Comparison of ENCODE assay signal across 20 cellular contexts in genomic region chr20:59777321-59777705, GRCh38.
DNase-seq lines count a peak whose midpoint lies in the region; ATAC-seq and TF ChIP-seq lines count a peak whose summit lies in the region.
"Had no signal": no experiment of that assay in that cellular context is flagged by ENCODE, and none has a peak within 500 bp of the region (broad histone marks: within the 10 kb centered on the region; RNA-seq: fewer than 3 reads in every experiment).

No MANE protein-coding gene starts in this region.

- no peaks in the 10 kb centered on the region for H3K27me3 ChIP-seq in Peyer's patch
- H3K27me3 ChIP-seq: BLaER1 treated with 17β-estradiol and CSF1 and Interleukin-3, amounts not matched to agents 10 nM and 100 nM had no signal

- TF ChIP-seq POLR2A in Peyer's patch (IDR thresholded peaks at IDR 0.05), result no peak

- H3K4me3 ChIP-seq in Peyer's patch, result no peak overlapping the region
- H3K4me3 ChIP-seq: A549; BLaER1 treated with 17β-estradiol and CSF1 and Interleukin-3, amounts not matched to agents 10 nM and 100 nM; GM23248; K562 had no signal

- DNase-seq in activated CD8-positive, alpha-beta memory T cell treated with anti-CD3 and anti-CD28 coated beads, Interleukin-2, amount 50 U/mL, for 48 hours, result peak; percentile 15
- DNase-seq in activated CD8-positive, alpha-beta memory T cell treated with anti-CD3 and anti-CD28 coated beads for 24 hours, result no peak
- peak in 2 of 3 donors; percentile 58 to 66 for DNase-seq in Peyer's patch
- no peak for DNase-seq in left colon
- DNase-seq in ureter (ENCODE audit: low spot score), result peak; percentile 10
- DNase-seq in hypothalamus (lab: John Stamatoyannopoulos, UW), result no peak
- no peak for DNase-seq in middle frontal gyrus (ENCODE audit: extremely low spot score, low spot score)
- DNase-seq: CD8-positive, alpha-beta memory T cell; DMS79 treated with DMSO at 0.1 percent for 48 hours; GM23248; NCI-H1417 treated with DMSO at 0.1 percent for 48 hours; NCI-H1930; NCI-H2171; NCI-H446; NCI-H69; NK-92 treated with Interleukin-12 subunit alpha and Interleukin-12 subunit beta, amount 100 ng/mL, for 24 hours; RPMI8226 had no signal

- intact Hi-C loops in left colon (cut with DNase I, micrococcal nuclease), result no loop called here

- H3K36me3 ChIP-seq in Peyer's patch, result no peaks in the 10 kb centered on the region

- peak; percentile 85 for ATAC-seq in left colon
- ATAC-seq: A549, K562 had no signal

- no peak overlapping the region for H3K27ac ChIP-seq in Peyer's patch
- H3K27ac ChIP-seq: A549, GM23248 had no signal

- H3K9me3 ChIP-seq in Peyer's patch, result no peaks in the 10 kb centered on the region
- H3K9me3 ChIP-seq: A549; BLaER1 treated with 17β-estradiol and CSF1 and Interleukin-3, amounts not matched to agents 10 nM and 100 nM had no signal

- no peak for TF ChIP-seq CTCF in Peyer's patch (IDR thresholded peaks at IDR 0.05)

- no peaks in the 10 kb centered on the region for H3K4me1 ChIP-seq in Peyer's patch
- H3K4me1 ChIP-seq: A549 had no signal

Comparison
In these comparisons a context has a peak if more than half of its experiments do, and no peak if none do; other contexts are left out.
1. DNase-seq: peak in activated CD8-positive, alpha-beta memory T cell treated with anti-CD3 and anti-CD28 coated beads, Interleukin-2, amount 50 U/mL, for 48 hours (single experiment), Peyer's patch (2 of 3) and ureter (single experiment); none in activated CD8-positive, alpha-beta memory T cell treated with anti-CD3 and anti-CD28 coated beads for 24 hours (single experiment), left colon (0 of 2), hypothalamus (0 of 51) and middle frontal gyrus (single experiment).